Comparison of ENCODE assay signal across 10 cellular contexts in genomic region chr1:31848381-31848897, GRCh38. TPM values are rescaled to one million over a fixed set of nuclear protein-coding genes. Genes with fewer than 3 reads are reported as not detected.
A peak's percentile ranks its signal among the peaks of the same experiment; 100 is the strongest.
DNase-seq lines count a peak whose midpoint lies in the region; ATAC-seq, FAIRE-seq and TF ChIP-seq lines count a peak whose summit lies in the region.
"Had no signal": no experiment of that assay in that cellular context is flagged by ENCODE, and none has a peak within 500 bp of the region (broad histone marks: within the 10 kb centered on the region; RNA-seq: fewer than 3 reads in every experiment).

No MANE protein-coding gene starts in this region.

- no peaks in the 10 kb centered on the region for H3K4me1 ChIP-seq in kidney (ENCODE audit: control insufficient read depth in 1 of 2, insufficient read depth in 1 of 2, low read depth in 1 of 2, low read length in 2 of 2)

- no peak overlapping the region for H3K27ac Mint-ChIP-seq in activated B cell treated with CpG ODN at 0.5 μM for 24 hours

- no peak for TF ChIP-seq POLR2A in erythroblast (IDR thresholded peaks at IDR 0.05; ENCODE audit: low read length)

- TF ChIP-seq CTCF in activated B cell treated with CpG ODN at 0.5 μM for 24 hours (IDR thresholded peaks at IDR 0.05): no peak
- TF ChIP-seq CTCF in kidney (IDR thresholded peaks at IDR 0.05; ENCODE audit: borderline replicate concordance, extremely low read depth, insufficient read depth): no peak

- peak overlapping the region; percentile 51 for H3K4me3 Mint-ChIP-seq in activated B cell treated with CpG ODN at 0.5 μM for 24 hours

- DNase-seq in DMS79 (lab: John Stamatoyannopoulos, UW) (peak; percentile 96), activated B cell treated with CpG ODN at 0.5 μM for 24 hours (no peak), SW480 (ENCODE audit: low spot score) (no peak), erythroblast (lab: John Stamatoyannopoulos, UW) (no peak), kidney (no peak), NCI-H82 treated with DMSO at 0.1 percent for 48 hours (lab: John Stamatoyannopoulos, UW; ENCODE audit: unreplicated experiment) (no peak)
- peak; percentile 60 for DNase-seq in activated naive CD4-positive, alpha-beta T cell treated with anti-CD3 and anti-CD28 coated beads, Interleukin-2, amount 50 U/mL, for 16 hours
- DNase-seq in stimulated activated CD4-positive, alpha-beta T cell treated with anti-CD3 and anti-CD28 coated beads, Interleukin-1b, Interleukin-23, amount 100 ng/mL, for 4 hours (ENCODE audit: low read depth in 2 of 2): peak; percentile 32 to 48
- DNase-seq: anterior cingulate cortex, NCI-H1092 treated with DMSO at 0.1 percent for 48 hours had no signal

- no peak for FAIRE-seq in kidney (lab: Jason Lieb, UNC)

- no peaks in the 10 kb centered on the region for H3K36me3 ChIP-seq in kidney (ENCODE audit: control insufficient read depth in 1 of 2, insufficient read depth in 2 of 2, low read length in 2 of 2)

- peaks cover 37% of the 10 kb centered on the region for H3K4me1 Mint-ChIP-seq in activated B cell treated with CpG ODN at 0.5 μM for 24 hours

- H3K4me3 ChIP-seq in kidney (ENCODE audit: low read length in 2 of 2): no peak overlapping the region

- no peak overlapping the region for H3K27ac ChIP-seq in kidney (ENCODE audit: low read depth in 2 of 2, low read length in 2 of 2)

- no peak overlapping the region for H3K9ac ChIP-seq in kidney (ENCODE audit: low read length in 2 of 2)

- H3K9me3 Mint-ChIP-seq in activated B cell treated with CpG ODN at 0.5 μM for 24 hours: no peaks in the 10 kb centered on the region

- no peaks in the 10 kb centered on the region for H3K9me3 ChIP-seq in kidney (ENCODE audit: control insufficient read depth in 1 of 2, low read length in 2 of 2)

- peak; percentile 25 for ATAC-seq in activated B cell treated with CpG ODN at 0.5 μM for 24 hours (ENCODE audit: low read depth)

- POLR2A ChIA-PET in activated B cell treated with CpG ODN at 0.5 μM for 24 hours (lab: Charles Lee): interaction anchor here (1.1 kb wide), 1 partner anchor 89 kb away, joined by 6 read pairs; the partner anchor contains the start of gene PTP4A2

- intact Hi-C loops in activated B cell treated with CpG ODN at 0.5 μM for 24 hours (cut with micrococcal nuclease) (no loop called here), kidney (cut with DNase I) (no loop called here)

- CTCF ChIA-PET in activated B cell treated with CpG ODN at 0.5 μM for 24 hours (lab: Charles Lee): no interaction called here

- no peaks in the 10 kb centered on the region for H3K36me3 Mint-ChIP-seq in activated B cell treated with CpG ODN at 0.5 μM for 24 hours (ENCODE audit: low read depth)

- no peaks in the 10 kb centered on the region for H3K27me3 Mint-ChIP-seq in activated B cell treated with CpG ODN at 0.5 μM for 24 hours

RNA-seq across cellular contexts. Expression of gene SPOCD1, which starts 32.6 kb away (rescaled TPM):
- total RNA-seq in activated B cell treated with CpG ODN at 0.5 μM for 24 hours (not detected in 2 replicates), kidney (0.98 TPM)
- polyA plus RNA-seq in kidney (ENCODE audit: insufficient read depth, low read depth, low replicate concordance): 0.22 TPM

Comparison
In these comparisons a context has a peak if more than half of its experiments do, and no peak if none do; other contexts are left out.
1. DNase-seq: peak in DMS79 (single experiment), activated naive CD4-positive, alpha-beta T cell treated with anti-CD3 and anti-CD28 coated beads, Interleukin-2, amount 50 U/mL, for 16 hours (single experiment) and stimulated activated CD4-positive, alpha-beta T cell treated with anti-CD3 and anti-CD28 coated beads, Interleukin-1b, Interleukin-23, amount 100 ng/mL, for 4 hours (2 of 2); none in activated B cell treated with CpG ODN at 0.5 μM for 24 hours (single experiment), SW480 (single experiment), erythroblast (0 of 2), kidney (single experiment) and NCI-H82 treated with DMSO at 0.1 percent for 48 hours (single experiment).